Comparison of ENCODE assay signal across 23 cellular contexts in genomic region chr20:35018578-35019371, GRCh38.
DNase-seq lines count a peak whose midpoint lies in the region; ATAC-seq and TF ChIP-seq lines count a peak whose summit lies in the region.
"Had no signal": no experiment of that assay in that cellular context is flagged by ENCODE, and none has a peak within 500 bp of the region (broad histone marks: within the 10 kb centered on the region; RNA-seq: fewer than 3 reads in every experiment).

No MANE protein-coding gene starts in this region.

- no peak for DNase-seq in activated naive CD4-positive, alpha-beta T cell treated with anti-CD3 and anti-CD28 coated beads, Interleukin-2, amount 50 U/mL, for 72 hours (ENCODE audit: low spot score in 2 of 2)
- peak; percentile 50 for DNase-seq in adipocyte (ENCODE audit: low read depth)
- DNase-seq in mesenchymal stem cell, result no peak
- DNase-seq in type B pancreatic cell (ENCODE audit: extremely low spot score, unreplicated experiment), result peak; percentile 54
- no peak for DNase-seq in kidney glomerular epithelial cell (lab: John Stamatoyannopoulos, UW)
- DNase-seq in hepatocyte (ENCODE audit: low spot score), result no peak
- DNase-seq: activated CD4-positive, alpha-beta T cell treated with anti-CD3 and anti-CD28 coated beads, Interleukin-2, amount 10 ng/mL, durations not matched to agents 7 days and 5 days; activated CD8-positive, alpha-beta memory T cell treated with anti-CD3 and anti-CD28 coated beads, Interleukin-2, amount 50 U/mL, for 4 hours; activated effector memory CD4-positive, alpha-beta T cell treated with anti-CD3 and anti-CD28 coated beads, Interleukin-2, amount 50 U/mL, for 16 hours; C1 segment of cervical spinal cord; islet precursor cell; KG1; lower lobe of right lung; NCI-H1436 treated with DMSO at 0.1 percent for 48 hours; NCI-H524 treated with DMSO at 0.1 percent for 48 hours; stimulated activated CD4-positive, alpha-beta T cell treated with anti-CD3 and anti-CD28 coated beads, Interleukin-12 subunit alpha, Interleukin-12 subunit beta, amount 100 ng/mL, for 4 hours; stimulated activated naive CD8-positive, alpha-beta T cell treated with anti-CD3 and anti-CD28 coated beads, Interleukin-15, amount 100 ng/mL, for 72 hours; trophoblast cell had no signal

- H2BK5ac ChIP-seq in mesenchymal stem cell (ENCODE audit: low read depth, low read length, poor library complexity, severe bottlenecking), result no peak overlapping the region

- peaks cover 44% of the 10 kb centered on the region for H3K79me1 ChIP-seq in mesenchymal stem cell (replicated peaks; ENCODE audit: low read length, poor library complexity, severe bottlenecking)

- H4K20me1 ChIP-seq in hepatocyte (ENCODE audit: insufficient read depth, poor library complexity, severe bottlenecking), result peaks cover 7% of the 10 kb centered on the region

- peaks cover 8% of the 10 kb centered on the region for H3K36me3 Mint-ChIP-seq in activated naive CD4-positive, alpha-beta T cell treated with anti-CD3 and anti-CD28 coated beads, Interleukin-2, amount 50 U/mL, for 24 hours
- no peaks in the 10 kb centered on the region for H3K36me3 Mint-ChIP-seq in activated naive CD4-positive, alpha-beta T cell treated with anti-CD3 and anti-CD28 coated beads, Interleukin-2, amount 50 U/mL, for 72 hours
- peaks cover 34% of the 10 kb centered on the region for H3K36me3 Mint-ChIP-seq in type B pancreatic cell

- H2BK120ac ChIP-seq in mesenchymal stem cell (ENCODE audit: low read depth, low read length), result no peak overlapping the region

- 97% methylated on average over 10 of the region's 11 CpGs for WGBS in mesenchymal stem cell
- WGBS in hepatocyte (ENCODE audit: low lambda C conversion rate, missing lambda C conversion rate), result 89% methylated on average over 11 of the region's 11 CpGs

- no peak overlapping the region for H3K4ac ChIP-seq in mesenchymal stem cell (ENCODE audit: low read depth in 1 of 2, low read length in 2 of 2)

- H2AFZ ChIP-seq in mesenchymal stem cell (ENCODE audit: low read depth, low read length), result no peak overlapping the region
- H2AFZ ChIP-seq in hepatocyte, result no peak overlapping the region

- no peak overlapping the region for H3K27ac ChIP-seq in mesenchymal stem cell (ENCODE audit: low read length, poor library complexity, severe bottlenecking)
- H3K27ac ChIP-seq in hepatocyte, result no peak overlapping the region
- H3K27ac ChIP-seq: lower lobe of right lung, VCaP had no signal

- no peak overlapping the region for H3K4me3 ChIP-seq in adipocyte (ENCODE audit: low read length)
- peak overlapping the region in 1 of 2 experiments; percentile 10 for H3K4me3 ChIP-seq in mesenchymal stem cell (ENCODE audit: insufficient read depth in 1 of 2, low read depth in 1 of 2, low read length in 2 of 2)
- no peak overlapping the region for H3K4me3 ChIP-seq in hepatocyte
- H3K4me3 ChIP-seq: HAP-1, lower lobe of right lung had no signal

- H2AK5ac ChIP-seq in mesenchymal stem cell (ENCODE audit: low read length, severe bottlenecking), result no peak overlapping the region

- ATAC-seq in activated naive CD4-positive, alpha-beta T cell treated with anti-CD3 and anti-CD28 coated beads, Interleukin-2, amount 50 U/mL, for 72 hours, result no peak
- ATAC-seq in HG02763 (IDR thresholded peaks at IDR 0.05; ENCODE audit: unreplicated experiment), result no peak
- ATAC-seq: lower lobe of right lung; stimulated activated naive CD8-positive, alpha-beta T cell treated with anti-CD3 and anti-CD28 coated beads, Interleukin-15, amount 100 ng/mL, for 72 hours had no signal

- H3K23ac ChIP-seq in mesenchymal stem cell (ENCODE audit: low read length in 2 of 2), result no peak overlapping the region

- no peaks in the 10 kb centered on the region for H3K9me3 Mint-ChIP-seq in activated naive CD4-positive, alpha-beta T cell treated with anti-CD3 and anti-CD28 coated beads, Interleukin-2, amount 50 U/mL, for 24 hours
- H3K9me3 Mint-ChIP-seq in activated naive CD4-positive, alpha-beta T cell treated with anti-CD3 and anti-CD28 coated beads, Interleukin-2, amount 50 U/mL, for 72 hours, result no peaks in the 10 kb centered on the region
- no peaks in the 10 kb centered on the region for H3K9me3 Mint-ChIP-seq in type B pancreatic cell
- H3K9me3 Mint-ChIP-seq: activated CD4-positive, alpha-beta T cell treated with anti-CD3 and anti-CD28 coated beads, Interleukin-2, amount 10 ng/mL, durations not matched to agents 7 days and 5 days; stimulated activated naive CD8-positive, alpha-beta T cell treated with anti-CD3 and anti-CD28 coated beads, Interleukin-15, amount 100 ng/mL, for 72 hours; T-helper 1 cell treated with Interleukin-12 subunit alpha and Interleukin-12 subunit beta and Interleukin-4 antibody, amounts not matched to agents 30 μg/mL and 1 μg/mL, for 36 hours had no signal

- no peak overlapping the region for H3K18ac ChIP-seq in mesenchymal stem cell (ENCODE audit: low read depth in 1 of 2, low read length in 2 of 2)

- H3K27me3 Mint-ChIP-seq in activated naive CD4-positive, alpha-beta T cell treated with anti-CD3 and anti-CD28 coated beads, Interleukin-2, amount 50 U/mL, for 24 hours, result no peaks in the 10 kb centered on the region
- no peaks in the 10 kb centered on the region for H3K27me3 Mint-ChIP-seq in type B pancreatic cell
- H3K27me3 Mint-ChIP-seq: activated CD4-positive, alpha-beta T cell treated with anti-CD3 and anti-CD28 coated beads, Interleukin-2, amount 10 ng/mL, durations not matched to agents 7 days and 5 days; stimulated activated naive CD8-positive, alpha-beta T cell treated with anti-CD3 and anti-CD28 coated beads, Interleukin-15, amount 100 ng/mL, for 72 hours had no signal

- H3K4me1 Mint-ChIP-seq in activated naive CD4-positive, alpha-beta T cell treated with anti-CD3 and anti-CD28 coated beads, Interleukin-2, amount 50 U/mL, for 24 hours, result no peaks in the 10 kb centered on the region
- peaks cover 18% of the 10 kb centered on the region for H3K4me1 Mint-ChIP-seq in type B pancreatic cell (ENCODE audit: unreplicated experiment)
- H3K4me1 Mint-ChIP-seq: activated CD4-positive, alpha-beta T cell treated with anti-CD3 and anti-CD28 coated beads, Interleukin-2, amount 10 ng/mL, durations not matched to agents 7 days and 5 days; stimulated activated naive CD8-positive, alpha-beta T cell treated with anti-CD3 and anti-CD28 coated beads, Interleukin-15, amount 100 ng/mL, for 72 hours had no signal

- peak overlapping the region; percentile 69 for H3K9ac ChIP-seq in adipocyte (ENCODE audit: low read length)
- peak overlapping the region; percentile 54 for H3K9ac ChIP-seq in mesenchymal stem cell (ENCODE audit: low read length)

- H3K79me2 ChIP-seq in hepatocyte, result no peaks in the 10 kb centered on the region

- no peak overlapping the region for H3K4me3 Mint-ChIP-seq in activated naive CD4-positive, alpha-beta T cell treated with anti-CD3 and anti-CD28 coated beads, Interleukin-2, amount 50 U/mL, for 24 hours
- H3K4me3 Mint-ChIP-seq in type B pancreatic cell, result no peak overlapping the region
- H3K4me3 Mint-ChIP-seq: activated CD4-positive, alpha-beta T cell treated with anti-CD3 and anti-CD28 coated beads, Interleukin-2, amount 10 ng/mL, durations not matched to agents 7 days and 5 days; stimulated activated naive CD8-positive, alpha-beta T cell treated with anti-CD3 and anti-CD28 coated beads, Interleukin-15, amount 100 ng/mL, for 72 hours; T-helper 1 cell treated with Interleukin-12 subunit alpha and Interleukin-12 subunit beta and Interleukin-4 antibody, amounts not matched to agents 30 μg/mL and 1 μg/mL, for 36 hours had no signal

- no peak overlapping the region for H4K91ac ChIP-seq in mesenchymal stem cell (ENCODE audit: low read length)

- no peaks in the 10 kb centered on the region for H3K9me3 ChIP-seq in adipocyte (ENCODE audit: control insufficient read depth, low read length)
- no peaks in the 10 kb centered on the region for H3K9me3 ChIP-seq in mesenchymal stem cell (ENCODE audit: control insufficient read depth, low read length)
- H3K9me3 ChIP-seq in hepatocyte (ENCODE audit: low read depth), result no peaks in the 10 kb centered on the region
- H3K9me3 ChIP-seq: HAP-1, lower lobe of right lung had no signal

- H2BK15ac ChIP-seq in mesenchymal stem cell (ENCODE audit: low read depth, poor library complexity, severe bottlenecking), result no peak overlapping the region

- H3K4me1 ChIP-seq in adipocyte (ENCODE audit: control insufficient read depth, insufficient read depth, low read length) (peaks cover 72% of the 10 kb centered on the region), mesenchymal stem cell (ENCODE audit: control insufficient read depth, insufficient read depth, low read depth, low read length) (peaks cover 2% of the 10 kb centered on the region), hepatocyte (ENCODE audit: insufficient read depth) (peaks cover 8% of the 10 kb centered on the region)
- H3K4me1 ChIP-seq: HAP-1, lower lobe of right lung had no signal

- no peak for TF ChIP-seq CTCF in type B pancreatic cell (conservative IDR thresholded peaks at IDR 0.05)
- no peak for TF ChIP-seq CTCF in hepatocyte (IDR thresholded peaks at IDR 0.05; ENCODE audit: poor library complexity)

- peak overlapping the region; percentile 41 for H3K27ac Mint-ChIP-seq in activated naive CD4-positive, alpha-beta T cell treated with anti-CD3 and anti-CD28 coated beads, Interleukin-2, amount 50 U/mL, for 24 hours
- peak overlapping the region in 1 of 2 donors; percentile 68 for H3K27ac Mint-ChIP-seq in activated naive CD4-positive, alpha-beta T cell treated with anti-CD3 and anti-CD28 coated beads, Interleukin-2, amount 50 U/mL, for 72 hours
- peak overlapping the region; percentile 17 for H3K27ac Mint-ChIP-seq in type B pancreatic cell
- H3K27ac Mint-ChIP-seq: activated CD4-positive, alpha-beta T cell treated with anti-CD3 and anti-CD28 coated beads, Interleukin-2, amount 10 ng/mL, durations not matched to agents 7 days and 5 days had no signal

- no peaks in the 10 kb centered on the region for H3K9me2 ChIP-seq in hepatocyte (replicated peaks; ENCODE audit: insufficient read depth)

- no peak overlapping the region for H2BK12ac ChIP-seq in mesenchymal stem cell (ENCODE audit: low read length in 2 of 2)

- H3K14ac ChIP-seq in mesenchymal stem cell (ENCODE audit: low read length in 2 of 2), result no peak overlapping the region

- H4K8ac ChIP-seq in mesenchymal stem cell (ENCODE audit: low read length), result no peak overlapping the region

- H3K27me3 ChIP-seq in adipocyte (replicated peaks; ENCODE audit: control insufficient read depth, insufficient read depth, low read length), result no peaks in the 10 kb centered on the region
- no peaks in the 10 kb centered on the region for H3K27me3 ChIP-seq in mesenchymal stem cell (ENCODE audit: control insufficient read depth in 1 of 2, insufficient read depth in 1 of 2, low read length in 2 of 2)
- H3K27me3 ChIP-seq in hepatocyte, result no peaks in the 10 kb centered on the region

- H3K4me2 ChIP-seq in mesenchymal stem cell (ENCODE audit: low read length, poor library complexity, severe bottlenecking), result no peak overlapping the region
- H3K4me2 ChIP-seq in hepatocyte, result no peak overlapping the region

- H3K36me3 ChIP-seq in adipocyte (ENCODE audit: control insufficient read depth, insufficient read depth, low read length, severe bottlenecking), result peaks cover 54% of the 10 kb centered on the region
- H3K36me3 ChIP-seq in mesenchymal stem cell (ENCODE audit: control insufficient read depth in 1 of 2, insufficient read depth in 2 of 2, low read depth in 1 of 2, low read length in 2 of 2), result peaks cover 73 to 80% of the 10 kb centered on the region in 2 experiments
- no peaks in the 10 kb centered on the region for H3K36me3 ChIP-seq in hepatocyte (replicated peaks; ENCODE audit: insufficient read depth, low read depth)

Comparison
In these comparisons a context has a peak if more than half of its experiments do, and no peak if none do; other contexts are left out.
1. DNase-seq: peak in adipocyte (single experiment) and type B pancreatic cell (single experiment); none in activated naive CD4-positive, alpha-beta T cell treated with anti-CD3 and anti-CD28 coated beads, Interleukin-2, amount 50 U/mL, for 72 hours (0 of 2), mesenchymal stem cell (single experiment), kidney glomerular epithelial cell (single experiment) and hepatocyte (single experiment).